In the genomic region with DNA sequence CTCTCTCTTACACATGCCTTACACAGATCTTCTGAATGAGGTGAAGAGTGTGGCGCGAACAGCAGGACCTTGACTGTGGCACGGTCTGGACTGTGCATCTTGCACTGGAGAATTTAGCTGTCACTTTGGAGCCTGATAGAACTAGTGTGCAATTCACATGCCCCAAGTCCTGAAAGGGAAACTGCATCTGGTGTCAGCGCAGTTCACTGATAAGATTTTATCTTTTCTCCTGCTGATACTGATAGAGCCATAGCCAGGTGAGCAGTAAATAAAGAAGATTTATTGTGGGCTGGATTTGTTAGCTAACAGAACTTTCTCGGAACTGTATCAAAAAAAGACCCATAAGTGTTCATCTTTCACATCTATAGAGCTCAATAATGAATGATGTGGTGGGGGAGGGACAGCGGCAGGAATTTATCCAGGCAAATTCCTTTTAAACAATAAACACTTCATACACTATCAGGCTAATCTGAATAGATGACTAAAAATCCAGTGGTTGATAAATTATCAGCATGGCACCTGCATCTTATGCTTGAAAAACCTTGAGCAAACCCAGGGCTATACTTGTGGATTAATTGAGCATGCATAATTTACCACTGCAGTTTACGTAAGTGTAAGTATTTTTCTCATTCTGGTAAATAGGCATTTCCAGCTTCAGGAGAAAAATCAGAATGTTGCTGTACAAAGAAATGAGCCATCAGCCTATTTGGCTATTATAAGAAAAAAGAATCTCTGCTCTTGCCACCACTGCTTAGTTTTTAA, we compare ENCODE assay signal across 29 cellular contexts.
DNase-seq lines count a peak whose midpoint lies in the region; ATAC-seq, FAIRE-seq and TF ChIP-seq lines count a peak whose summit lies in the region.
"Had no signal": no experiment of that assay in that cellular context is flagged by ENCODE, and none has a peak within 500 bp of the region (broad histone marks: within the 10 kb centered on the region; RNA-seq: fewer than 3 reads in every experiment).

No MANE protein-coding gene starts in this region.

- no peak for DNase-seq in H9
- peak; percentile 53 for DNase-seq in NCI-H345 (lab: John Stamatoyannopoulos, UW)
- DNase-seq in activated B cell treated with CpG ODN at 0.5 μM for 24 hours, result no peak
- no peak for DNase-seq in H54 (ENCODE audit: insufficient read length, low spot score)
- DNase-seq: activated CD4-positive, alpha-beta T cell treated with anti-CD3 and anti-CD28 coated beads for 4 hours; activated effector memory CD4-positive, alpha-beta T cell treated with anti-CD3 and anti-CD28 coated beads, Interleukin-2, amount 50 U/mL, for 16 hours; activated naive CD8-positive, alpha-beta T cell treated with anti-CD3 and anti-CD28 coated beads, Interleukin-2, amount 10 ng/mL, durations not matched to agents 7 days and 5 days; central memory CD4-positive, alpha-beta T cell; esophagus squamous epithelium; foreskin melanocyte; H7; heart right ventricle; left colon; mesenchymal stem cell; NCI-H1092 treated with DMSO at 0.1 percent for 48 hours; NCI-H2107; RPMI8226; stimulated activated CD4-positive, alpha-beta T cell treated with anti-CD3 and anti-CD28 coated beads, Interleukin-15, amount 100 ng/mL, for 24 hours; stimulated activated naive CD4-positive, alpha-beta T cell treated with Interleukin-2 at 50 U/mL for 16 hours; testis had no signal

- H3K4me3 ChIP-seq in parathyroid adenoma (ENCODE audit: low read depth, low read length), result peak overlapping the region; percentile 7
- H3K4me3 ChIP-seq: esophagus squamous epithelium, heart right ventricle, prostate gland, testis had no signal

- no peak overlapping the region for H2BK5ac ChIP-seq in H9 (ENCODE audit: insufficient read length, low read length)

- H3K4ac ChIP-seq in H9 (ENCODE audit: low read depth, low read length), result no peak overlapping the region

- H2BK15ac ChIP-seq in H9 (ENCODE audit: low read depth, low read length), result no peak overlapping the region

- H3K4me1 Mint-ChIP-seq in H9, result peaks cover 23 to 25% of the 10 kb centered on the region in 2 experiments
- peaks cover 32% of the 10 kb centered on the region for H3K4me1 Mint-ChIP-seq in activated B cell treated with CpG ODN at 0.5 μM for 24 hours

- no peak overlapping the region for H3T11ph ChIP-seq in H9 (ENCODE audit: low read length)

- H4K91ac ChIP-seq in H9 (ENCODE audit: insufficient read length, low read depth, low read length), result no peak overlapping the region

- intact Hi-C loops in activated B cell treated with CpG ODN at 0.5 μM for 24 hours (cut with micrococcal nuclease), result loop anchor here (5.0 to 10.0 kb wide), 2 partner anchors 103 to 650 kb away; a partner anchor contains a TSS

- H2BK12ac ChIP-seq in H9 (ENCODE audit: insufficient read length, low read depth, low read length), result peak overlapping the region; percentile 94

- H3K9me3 ChIP-seq in H9 (ENCODE audit: control insufficient read depth, low read depth, low read length), result no peaks in the 10 kb centered on the region
- no peaks in the 10 kb centered on the region for H3K9me3 ChIP-seq in parathyroid adenoma (ENCODE audit: control insufficient read depth, low read length)
- H3K9me3 ChIP-seq: esophagus squamous epithelium, heart right ventricle, neutrophil, prostate gland, testis had no signal

- H2AK5ac ChIP-seq in H9 (ENCODE audit: insufficient read length, low read length), result peak overlapping the region; percentile 100

- H3K79me2 ChIP-seq in H9 (ENCODE audit: insufficient read depth, low read length), result 0 out of 2 replicates have a peak, but pooled peaks cover 2% of the 10 kb centered on the region
- no peaks in the 10 kb centered on the region for H3K79me2 ChIP-seq in parathyroid adenoma

- H3K23ac ChIP-seq in H9 (ENCODE audit: insufficient read length, low read depth, low read length), result no peak overlapping the region

- no peak for TF ChIP-seq CTCF in H9 (conservative IDR thresholded peaks at IDR 0.05)
- TF ChIP-seq CTCF in activated B cell treated with CpG ODN at 0.5 μM for 24 hours (IDR thresholded peaks at IDR 0.05), result no peak
- TF ChIP-seq CTCF in parathyroid adenoma (IDR thresholded peaks at IDR 0.05), result no peak

- H4K8ac ChIP-seq in H9 (replicated peaks; ENCODE audit: insufficient read length, low read depth, low read length), result no peak overlapping the region

- H3K4me1 ChIP-seq in H9 (ENCODE audit: insufficient read depth, low read length) (peaks cover 8% of the 10 kb centered on the region; the same call in 1 of the 2 replicates), parathyroid adenoma (no peaks in the 10 kb centered on the region)
- H3K4me1 ChIP-seq: esophagus squamous epithelium, heart right ventricle, prostate gland, testis had no signal

- no peak for TF ChIP-seq POLR2A in H54 (IDR thresholded peaks at IDR 0.05; ENCODE audit: low read depth, low read length)

- H3K27ac Mint-ChIP-seq in H9, result peak overlapping the region in 1 of 3 experiments; percentile 19; a peak in 1 of 7 replicates
- H3K27ac Mint-ChIP-seq in activated B cell treated with CpG ODN at 0.5 μM for 24 hours, result peak overlapping the region; percentile 44
- H3K27ac Mint-ChIP-seq: activated naive CD8-positive, alpha-beta T cell treated with anti-CD3 and anti-CD28 coated beads, Interleukin-2, amount 10 ng/mL, durations not matched to agents 7 days and 5 days; IgD-negative memory B cell; T-helper 1 cell treated with Interleukin-12 subunit alpha and Interleukin-12 subunit beta and Interleukin-4 antibody, amounts not matched to agents 30 μg/mL and 1 μg/mL, for 36 hours had no signal

- peak overlapping the region; percentile 75; the same call in 1 of the 2 replicates for H3K14ac ChIP-seq in H9 (ENCODE audit: insufficient read depth, low read length)

- no peak for ATAC-seq in activated B cell treated with CpG ODN at 0.5 μM for 24 hours (ENCODE audit: low read depth)
- no peak for ATAC-seq in GM21619 (IDR thresholded peaks at IDR 0.05; ENCODE audit: unreplicated experiment)
- no peak for ATAC-seq in GM18517 (IDR thresholded peaks at IDR 0.05; ENCODE audit: unreplicated experiment)
- ATAC-seq: heart right ventricle, left colon had no signal

- no peak overlapping the region for H3K27ac ChIP-seq in H9 (ENCODE audit: insufficient read length, low read depth, low read length)
- H3K27ac ChIP-seq in parathyroid adenoma, result no peak overlapping the region
- H3K27ac ChIP-seq: esophagus squamous epithelium, heart right ventricle, neutrophil, prostate gland, testis had no signal

- CTCF ChIA-PET in activated B cell treated with CpG ODN at 0.5 μM for 24 hours (lab: Charles Lee), result no interaction called here

- peaks cover 0 to 2% (median 0%) of the 10 kb centered on the region in 3 experiments; a peak in 1 of 7 replicates for H3K36me3 Mint-ChIP-seq in H9 (ENCODE audit: insufficient read depth in 1 of 3, low read depth in 3 of 3)
- H3K36me3 Mint-ChIP-seq in activated B cell treated with CpG ODN at 0.5 μM for 24 hours (ENCODE audit: low read depth), result no peaks in the 10 kb centered on the region
- H3K36me3 Mint-ChIP-seq: activated naive CD8-positive, alpha-beta T cell treated with anti-CD3 and anti-CD28 coated beads, Interleukin-2, amount 10 ng/mL, durations not matched to agents 7 days and 5 days; IgD-negative memory B cell had no signal

- no peak overlapping the region for H3K56ac ChIP-seq in H9 (ENCODE audit: insufficient read length, low read depth, low read length)

- no peaks in the 10 kb centered on the region for H3K27me3 ChIP-seq in H9 (ENCODE audit: insufficient read depth, low read length)
- H3K27me3 ChIP-seq in parathyroid adenoma (ENCODE audit: control insufficient read depth, insufficient read depth, low read length), result no peaks in the 10 kb centered on the region
- H3K27me3 ChIP-seq: esophagus squamous epithelium, heart right ventricle, neutrophil, testis had no signal

- H2AFZ ChIP-seq in H9 (ENCODE audit: low read length), result no peak overlapping the region
- no peak overlapping the region for H2AFZ ChIP-seq in parathyroid adenoma

- no peaks in the 10 kb centered on the region for H3K79me1 ChIP-seq in H9 (ENCODE audit: insufficient read depth, low read depth, low read length, poor library complexity, severe bottlenecking)

- H3K4me3 Mint-ChIP-seq in H9 (no peak overlapping the region), activated B cell treated with CpG ODN at 0.5 μM for 24 hours (no peak overlapping the region)
- H3K4me3 Mint-ChIP-seq: activated naive CD8-positive, alpha-beta T cell treated with anti-CD3 and anti-CD28 coated beads, Interleukin-2, amount 10 ng/mL, durations not matched to agents 7 days and 5 days; T-helper 1 cell treated with Interleukin-12 subunit alpha and Interleukin-12 subunit beta and Interleukin-4 antibody, amounts not matched to agents 30 μg/mL and 1 μg/mL, for 36 hours had no signal

- H3K4me2 ChIP-seq in H9 (ENCODE audit: insufficient read depth, insufficient read length, low read length) (no peak overlapping the region), parathyroid adenoma (ENCODE audit: low read length) (peak overlapping the region; percentile 29)

- H3K9ac ChIP-seq in H9 (ENCODE audit: extremely low read depth, insufficient read length, low read length), result no peak overlapping the region
- H3K9ac ChIP-seq in parathyroid adenoma, result no peak overlapping the region

- no peak overlapping the region for H2BK20ac ChIP-seq in H9 (ENCODE audit: low read depth, low read length, poor library complexity, severe bottlenecking)

- peak overlapping the region; percentile 93 for H4K5ac ChIP-seq in H9 (ENCODE audit: insufficient read length, low read depth, low read length)

- no peak overlapping the region for H3K18ac ChIP-seq in H9 (ENCODE audit: insufficient read length, low read depth, low read length)

- H3K23me2 ChIP-seq in H9 (ENCODE audit: insufficient read length, low read depth, low read length, poor library complexity, severe bottlenecking), result no peaks in the 10 kb centered on the region

- H3K36me3 ChIP-seq in parathyroid adenoma (ENCODE audit: control insufficient read depth, insufficient read depth, low read length), result no peaks in the 10 kb centered on the region
- H3K36me3 ChIP-seq: esophagus squamous epithelium, heart right ventricle, neutrophil, prostate gland had no signal

- H2BK120ac ChIP-seq in H9 (ENCODE audit: low read depth, low read length, poor library complexity, severe bottlenecking), result no peak overlapping the region

- no peak for FAIRE-seq in H54 (lab: Jason Lieb, UNC)
- FAIRE-seq: D721Med, GM12892 had no signal

- H3K27me3 Mint-ChIP-seq in H9 (ENCODE audit: low read depth), result no peaks in the 10 kb centered on the region
- H3K27me3 Mint-ChIP-seq in activated B cell treated with CpG ODN at 0.5 μM for 24 hours, result no peaks in the 10 kb centered on the region

- H4K20me1 ChIP-seq in H9 (ENCODE audit: control insufficient read depth, insufficient read depth, insufficient read length), result no peaks in the 10 kb centered on the region

- no CpG with 5 or more reads among the region's 7 CpGs for WGBS in H9 (ENCODE audit: extremely low coverage, insufficient read length, low lambda C conversion rate)

- H3K9me3 Mint-ChIP-seq in H9 (no peaks in the 10 kb centered on the region), activated B cell treated with CpG ODN at 0.5 μM for 24 hours (no peaks in the 10 kb centered on the region)
- H3K9me3 Mint-ChIP-seq: activated naive CD8-positive, alpha-beta T cell treated with anti-CD3 and anti-CD28 coated beads, Interleukin-2, amount 10 ng/mL, durations not matched to agents 7 days and 5 days; IgD-negative memory B cell; T-helper 1 cell treated with Interleukin-12 subunit alpha and Interleukin-12 subunit beta and Interleukin-4 antibody, amounts not matched to agents 30 μg/mL and 1 μg/mL, for 36 hours had no signal

- POLR2A ChIA-PET in activated B cell treated with CpG ODN at 0.5 μM for 24 hours (lab: Charles Lee), result no interaction called here
